In the genomic region with DNA sequence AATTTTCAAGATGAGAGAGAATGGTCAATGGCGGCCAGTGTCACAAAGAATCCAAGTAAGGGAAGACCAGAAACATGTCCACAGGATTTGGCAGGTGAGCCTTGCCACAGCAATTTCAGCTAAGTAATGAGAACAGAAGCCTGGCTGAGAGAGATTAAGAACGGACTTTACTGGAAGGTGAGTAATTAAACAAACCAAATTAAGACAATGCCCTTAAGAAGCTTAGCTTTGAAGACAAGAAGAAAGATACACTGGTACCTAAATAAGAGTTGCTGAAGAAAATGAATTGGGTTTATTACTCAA, we compare ENCODE assay signal across 21 cellular contexts.
DNase-seq lines count a peak whose midpoint lies in the region; ATAC-seq lines count a peak whose summit lies in the region.
"Had no signal": no experiment of that assay in that cellular context is flagged by ENCODE, and none has a peak within 500 bp of the region (broad histone marks: within the 10 kb centered on the region; RNA-seq: fewer than 3 reads in every experiment).

No MANE protein-coding gene starts in this region.

- H3K4me3 ChIP-seq in GM08714 (ENCODE audit: low read length), result peak overlapping the region; percentile 67
- H3K4me3 ChIP-seq: esophagus squamous epithelium, neural progenitor cell, transverse colon had no signal

- peak overlapping the region; percentile 15 for H3K4me3 Mint-ChIP-seq in activated CD4-positive, alpha-beta T cell treated with anti-CD3 and anti-CD28 coated beads, Interleukin-2, amount 10 ng/mL, durations not matched to agents 7 days and 5 days
- peak overlapping the region; percentile 69 for H3K4me3 Mint-ChIP-seq in activated CD4-positive, alpha-beta memory T cell treated with anti-CD3 and anti-CD28 coated beads, Interleukin-2, amount 10 ng/mL, durations not matched to agents 7 days and 5 days
- H3K4me3 Mint-ChIP-seq in naive thymus-derived CD8-positive, alpha-beta T cell, result peak overlapping the region in 5 of 10 donors; percentile 7 to 83 (median 77)
- H3K4me3 Mint-ChIP-seq: neural progenitor cell had no signal

- CTCF ChIA-PET in activated CD4-positive, alpha-beta T cell treated with anti-CD3 and anti-CD28 coated beads, Interleukin-2, amount 10 ng/mL, durations not matched to agents 7 days and 5 days (lab: Charles Lee), result interaction anchor here (1.3 to 1.8 kb wide), 3 partner anchors 9 to 17 kb away, joined by 3 to 8 read pairs (median 4); no protein-coding TSS in a partner anchor
- CTCF ChIA-PET in activated CD4-positive, alpha-beta memory T cell treated with anti-CD3 and anti-CD28 coated beads, Interleukin-2, amount 10 ng/mL, durations not matched to agents 7 days and 5 days (lab: Charles Lee), result interaction anchor here (1.1 to 2.6 kb wide), 5 partner anchors 9 to 194 kb away, joined by 3 to 11 read pairs (median 5); no protein-coding TSS in a partner anchor

- peaks cover 17% of the 10 kb centered on the region for H3K36me3 Mint-ChIP-seq in activated CD4-positive, alpha-beta T cell treated with anti-CD3 and anti-CD28 coated beads, Interleukin-2, amount 10 ng/mL, durations not matched to agents 7 days and 5 days (ENCODE audit: low read depth)
- peaks cover 27% of the 10 kb centered on the region for H3K36me3 Mint-ChIP-seq in activated CD4-positive, alpha-beta memory T cell treated with anti-CD3 and anti-CD28 coated beads, Interleukin-2, amount 10 ng/mL, durations not matched to agents 7 days and 5 days (ENCODE audit: low read depth)
- H3K36me3 Mint-ChIP-seq in naive thymus-derived CD8-positive, alpha-beta T cell, result peaks cover 0 to 12% (median 6%) of the 10 kb centered on the region in 3 donors
- H3K36me3 Mint-ChIP-seq: neural progenitor cell had no signal

- peak overlapping the region; percentile 85 for H3K27ac Mint-ChIP-seq in activated CD4-positive, alpha-beta T cell treated with anti-CD3 and anti-CD28 coated beads, Interleukin-2, amount 10 ng/mL, durations not matched to agents 7 days and 5 days
- H3K27ac Mint-ChIP-seq in activated CD4-positive, alpha-beta memory T cell treated with anti-CD3 and anti-CD28 coated beads, Interleukin-2, amount 10 ng/mL, durations not matched to agents 7 days and 5 days, result peak overlapping the region; percentile 83
- H3K27ac Mint-ChIP-seq in naive thymus-derived CD8-positive, alpha-beta T cell, result peak overlapping the region in 7 of 10 donors; percentile 87 to 96 (median 92)
- H3K27ac Mint-ChIP-seq: neural progenitor cell had no signal

- no peaks in the 10 kb centered on the region for H3K27me3 Mint-ChIP-seq in activated CD4-positive, alpha-beta T cell treated with anti-CD3 and anti-CD28 coated beads, Interleukin-2, amount 10 ng/mL, durations not matched to agents 7 days and 5 days
- no peaks in the 10 kb centered on the region for H3K27me3 Mint-ChIP-seq in activated CD4-positive, alpha-beta memory T cell treated with anti-CD3 and anti-CD28 coated beads, Interleukin-2, amount 10 ng/mL, durations not matched to agents 7 days and 5 days
- no peaks in the 10 kb centered on the region for H3K27me3 Mint-ChIP-seq in naive thymus-derived CD8-positive, alpha-beta T cell

- H3K9me3 Mint-ChIP-seq in activated CD4-positive, alpha-beta T cell treated with anti-CD3 and anti-CD28 coated beads, Interleukin-2, amount 10 ng/mL, durations not matched to agents 7 days and 5 days, result peaks cover 26% of the 10 kb centered on the region
- H3K9me3 Mint-ChIP-seq in activated CD4-positive, alpha-beta memory T cell treated with anti-CD3 and anti-CD28 coated beads, Interleukin-2, amount 10 ng/mL, durations not matched to agents 7 days and 5 days, result peaks cover 6% of the 10 kb centered on the region
- H3K9me3 Mint-ChIP-seq in naive thymus-derived CD8-positive, alpha-beta T cell, result peaks cover 0 to 6% (median 0%) of the 10 kb centered on the region in 9 donors

- no peak for ATAC-seq in naive thymus-derived CD8-positive, alpha-beta T cell
- ATAC-seq: activated CD4-positive, CD25-positive, alpha-beta regulatory T cell treated with anti-CD3 and anti-CD28 coated beads, Interleukin-2, amount 50 U/mL, for 24 hours had no signal

- no peak for DNase-seq in activated CD4-positive, alpha-beta T cell treated with anti-CD3 and anti-CD28 coated beads, Interleukin-2, amount 10 ng/mL, durations not matched to agents 7 days and 5 days
- DNase-seq in activated CD4-positive, alpha-beta T cell treated with anti-CD3 and anti-CD28 coated beads, Interleukin-2, amount 50 U/mL, for 4 hours, result no peak
- DNase-seq in activated CD4-positive, alpha-beta memory T cell treated with anti-CD3 and anti-CD28 coated beads, Interleukin-2, amount 10 ng/mL, durations not matched to agents 7 days and 5 days, result no peak
- DNase-seq in naive thymus-derived CD8-positive, alpha-beta T cell, result no peak
- DNase-seq in dermis blood vessel endothelial cell (no peak), hepatic stellate cell (ENCODE audit: low spot score) (no peak)
- DNase-seq in stimulated activated CD4-positive, alpha-beta T cell treated with anti-CD3 and anti-CD28 coated beads, Interleukin-2, amount 100 ng/mL, for 48 hours, result no peak
- DNase-seq: amygdala, DND-41, esophagus squamous epithelium, KG1, midbrain, NCI-H2081, NCI-H510A, SIG-M5, spleen, T-helper 9 cell, transverse colon had no signal

- H3K4me1 Mint-ChIP-seq in activated CD4-positive, alpha-beta T cell treated with anti-CD3 and anti-CD28 coated beads, Interleukin-2, amount 10 ng/mL, durations not matched to agents 7 days and 5 days, result peaks cover 39% of the 10 kb centered on the region
- peaks cover 60% of the 10 kb centered on the region for H3K4me1 Mint-ChIP-seq in activated CD4-positive, alpha-beta memory T cell treated with anti-CD3 and anti-CD28 coated beads, Interleukin-2, amount 10 ng/mL, durations not matched to agents 7 days and 5 days
- H3K4me1 Mint-ChIP-seq in naive thymus-derived CD8-positive, alpha-beta T cell, result peaks cover 13 to 43% (median 29%) of the 10 kb centered on the region in 4 donors

- POLR2A ChIA-PET in activated CD4-positive, alpha-beta T cell treated with anti-CD3 and anti-CD28 coated beads, Interleukin-2, amount 10 ng/mL, durations not matched to agents 7 days and 5 days (lab: Charles Lee), result no interaction called here
- POLR2A ChIA-PET in activated CD4-positive, alpha-beta memory T cell treated with anti-CD3 and anti-CD28 coated beads, Interleukin-2, amount 10 ng/mL, durations not matched to agents 7 days and 5 days (lab: Charles Lee), result interaction anchor here (0.8 to 3.6 kb wide), 13 partner anchors 11 to 1544 kb away, joined by 3 to 40 read pairs (median 6); partner anchors contain the start of gene BTG1
- POLR2A ChIA-PET in naive thymus-derived CD8-positive, alpha-beta T cell (lab: Charles Lee), result interaction anchor here (1.4 to 2.7 kb wide), 2 partner anchors 13 to 413 kb away, joined by 3 to 12 read pairs; partner anchors contain the start of gene BTG1
